11 cellular contexts compared by ENCODE assay signal in the genomic region with DNA sequence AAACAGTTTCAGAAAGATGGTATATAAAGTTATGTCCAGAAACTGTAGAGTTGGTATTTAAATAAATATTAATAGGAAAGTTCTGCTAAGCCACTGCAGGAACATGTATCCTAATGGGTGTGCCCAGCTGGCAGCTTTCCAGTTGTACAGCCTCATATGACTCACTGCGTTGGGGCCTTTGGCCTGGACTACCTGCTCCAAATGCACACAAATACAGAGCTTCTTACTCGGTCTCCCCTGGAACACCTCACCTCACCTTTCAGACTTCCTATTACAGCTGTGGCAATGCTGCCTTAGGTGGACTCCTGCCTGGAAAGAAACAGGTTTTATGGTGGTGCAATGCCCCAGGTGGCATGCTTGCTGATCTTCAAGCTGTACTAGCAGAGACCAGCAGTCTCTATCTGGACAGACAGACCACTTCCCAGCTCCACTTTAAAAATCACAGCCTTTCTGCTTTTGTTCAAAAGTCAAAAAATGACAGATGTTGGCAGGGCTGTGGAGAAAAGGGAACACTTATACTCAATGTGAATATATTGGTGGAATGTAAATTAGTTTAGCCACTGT.
DNase-seq lines count a peak whose midpoint lies in the region; ATAC-seq and TF ChIP-seq lines count a peak whose summit lies in the region.
"Had no signal": no experiment of that assay in that cellular context is flagged by ENCODE, and none has a peak within 500 bp of the region (broad histone marks: within the 10 kb centered on the region; RNA-seq: fewer than 3 reads in every experiment).

No MANE protein-coding gene starts in this region.

- no peaks in the 10 kb centered on the region for H3K9me3 ChIP-seq in fibroblast of lung (ENCODE audit: control insufficient read depth, insufficient read depth, low read depth, low read length)
- no peaks in the 10 kb centered on the region for H3K9me3 ChIP-seq in stomach
- H3K9me3 ChIP-seq: heart right ventricle, psoas muscle had no signal

- no peak overlapping the region for H3K27ac Mint-ChIP-seq in immature natural killer cell
- H3K27ac Mint-ChIP-seq: T-cell had no signal

- no peaks in the 10 kb centered on the region for H3K4me1 Mint-ChIP-seq in immature natural killer cell
- H3K4me1 Mint-ChIP-seq: T-cell had no signal

- H3K27me3 Mint-ChIP-seq in immature natural killer cell (ENCODE audit: low read depth in 3 of 3), result peaks cover 4 to 8% (median 5%) of the 10 kb centered on the region in 3 donors

- H2AFZ ChIP-seq in fibroblast of lung (ENCODE audit: low read length), result no peak overlapping the region

- H3K4me3 Mint-ChIP-seq in immature natural killer cell, result no peak overlapping the region
- H3K4me3 Mint-ChIP-seq: T-cell had no signal

- no peak overlapping the region for H3K4me2 ChIP-seq in fibroblast of lung (ENCODE audit: extremely low read depth, insufficient read depth, low read length)

- H3K36me3 ChIP-seq in fibroblast of lung (ENCODE audit: control insufficient read depth, insufficient read depth, low read length) (no peaks in the 10 kb centered on the region), stomach (no peaks in the 10 kb centered on the region)
- H3K36me3 ChIP-seq: heart right ventricle had no signal

- no peak for ATAC-seq in HG03565 (IDR thresholded peaks at IDR 0.05; ENCODE audit: unreplicated experiment)
- no peak for ATAC-seq in GM19328 (IDR thresholded peaks at IDR 0.05; ENCODE audit: unreplicated experiment)
- no peak for ATAC-seq in GM21825 (IDR thresholded peaks at IDR 0.05; ENCODE audit: unreplicated experiment)
- ATAC-seq: T-cell had no signal

- WGBS in stomach, 5 donors, result 16 to 23% (median 22%) methylated on average over 2 of the region's 2 CpGs

- H3K36me3 Mint-ChIP-seq in immature natural killer cell, result no peaks in the 10 kb centered on the region
- H3K36me3 Mint-ChIP-seq: T-cell had no signal

- no peak overlapping the region for H3K27ac ChIP-seq in fibroblast of lung (ENCODE audit: insufficient read depth, low read length)
- peak overlapping the region in 4 of 5 donors; percentile 37 to 81 (median 62) for H3K27ac ChIP-seq in stomach
- H3K27ac ChIP-seq: heart right ventricle, psoas muscle had no signal

- H4K20me1 ChIP-seq in fibroblast of lung (ENCODE audit: control insufficient read depth, extremely low read depth, insufficient read depth, low read length), result no peaks in the 10 kb centered on the region

- peak; percentile 33 for DNase-seq in HK-2 (ENCODE audit: unreplicated experiment)
- peak; percentile 30 to 65 for DNase-seq in SHP77 (lab: John Stamatoyannopoulos, UW)
- peak; percentile 24 to 61 for DNase-seq in fibroblast of lung (ENCODE audit: low read depth in 2 of 2)
- peak; percentile 91 for DNase-seq in stomach
- DNase-seq in immature natural killer cell, result no peak
- DNase-seq: T-cell had no signal

- intact Hi-C loops in stomach (cut with DNase I; ENCODE audit: low total_unique reads), result no loop called here

- no peak for TF ChIP-seq POLR2A in stomach (IDR thresholded peaks at IDR 0.05)

- H3K79me2 ChIP-seq in fibroblast of lung (ENCODE audit: control insufficient read depth, insufficient read depth, low read length), result no peaks in the 10 kb centered on the region

- H3K4me3 ChIP-seq in fibroblast of lung (replicated peaks in 1 of 4; ENCODE audit: control extremely low read depth in 1 of 4, insufficient read depth in 1 of 4, low read depth in 3 of 4, low read length in 4 of 4) (no peak overlapping the region), stomach (no peak overlapping the region)
- H3K4me3 ChIP-seq: heart right ventricle, psoas muscle had no signal

- H3K9me3 Mint-ChIP-seq in immature natural killer cell, result no peaks in the 10 kb centered on the region
- H3K9me3 Mint-ChIP-seq: T-cell had no signal

- no peaks in the 10 kb centered on the region for H3K4me1 ChIP-seq in fibroblast of lung (ENCODE audit: control insufficient read depth, extremely low read depth, insufficient read depth, low read length)
- H3K4me1 ChIP-seq in stomach, result no peaks in the 10 kb centered on the region
- H3K4me1 ChIP-seq: heart right ventricle, psoas muscle had no signal

- no peak for TF ChIP-seq EP300 in stomach (IDR thresholded peaks at IDR 0.05)

- no peak for TF ChIP-seq CTCF in fibroblast of lung (conservative IDR thresholded peaks at IDR 0.05 in 1 of 2, IDR thresholded peaks at IDR 0.05 in 1 of 2; ENCODE audit: low read depth in 1 of 2, low read length in 2 of 2)
- TF ChIP-seq CTCF in stomach (IDR thresholded peaks at IDR 0.05), result no peak

- H3K9ac ChIP-seq in fibroblast of lung (ENCODE audit: insufficient read depth, low read length), result no peak overlapping the region

- H3K27me3 ChIP-seq in fibroblast of lung (ENCODE audit: control insufficient read depth, insufficient read depth, low read length) (no peaks in the 10 kb centered on the region), stomach (no peaks in the 10 kb centered on the region)

Comparison
In these comparisons a context has a peak if more than half of its experiments do, and no peak if none do; other contexts are left out.
1. DNase-seq: peak in HK-2 (single experiment), SHP77 (2 of 2), fibroblast of lung (2 of 2) and stomach (single experiment); none in immature natural killer cell (0 of 3).